ENCODE assay signal across 3 cellular contexts in genomic region chr14:18638032-18638431, GRCh38. TPM values are rescaled to one million over a fixed set of nuclear protein-coding genes. Genes with fewer than 3 reads are reported as not detected.
"Had no signal": no experiment of that assay in that cellular context is flagged by ENCODE, and none has a peak within 500 bp of the region (broad histone marks: within the 10 kb centered on the region; RNA-seq: fewer than 3 reads in every experiment).

No MANE protein-coding gene starts in this region.

RNA-seq across cellular contexts. Expression of gene OR11H12, which starts 37.1 kb away (rescaled TPM):
- total RNA-seq: LHCN-M2, M059J, MCF 10A had no signal
